ENCODE assay signal across 19 cellular contexts in genomic region chr2:28640263-28640907, GRCh38.
DNase-seq lines count a peak whose midpoint lies in the region; ATAC-seq and TF ChIP-seq lines count a peak whose summit lies in the region.
"Had no signal": no experiment of that assay in that cellular context is flagged by ENCODE, and none has a peak within 500 bp of the region (broad histone marks: within the 10 kb centered on the region; RNA-seq: fewer than 3 reads in every experiment).

No MANE protein-coding gene starts in this region.

- H3K4me1 ChIP-seq in mucosa of stomach (ENCODE audit: control insufficient read depth, insufficient read depth, low read length) = peaks cover 47% of the 10 kb centered on the region
- peaks cover 16 to 22% of the 10 kb centered on the region in 2 donors for H3K4me1 ChIP-seq in uterus

- peak overlapping the region; percentile 13 for H3K27ac ChIP-seq in epithelial cell of prostate
- peak overlapping the region; percentile 54 to 98 for H3K27ac ChIP-seq in uterus
- H3K27ac ChIP-seq: 22Rv1, ovary, spleen had no signal

- TF ChIP-seq POLR2A in uterus (IDR thresholded peaks at IDR 0.05) = no peak

- H3K4me3 ChIP-seq in mucosa of stomach (ENCODE audit: low read length) (no peak overlapping the region), uterus (no peak overlapping the region)
- H3K4me3 ChIP-seq: ovary, right atrium auricular region, spleen had no signal

- H3K36me3 ChIP-seq in mucosa of stomach (ENCODE audit: control insufficient read depth, insufficient read depth, low read length) (no peaks in the 10 kb centered on the region), uterus (no peaks in the 10 kb centered on the region)
- H3K36me3 ChIP-seq: ovary, right atrium auricular region, spleen had no signal

- DNase-seq in DMS53 (lab: John Stamatoyannopoulos, UW) (peak; percentile 33), DMS53 treated with DMSO at 0.1 percent for 48 hours (lab: John Stamatoyannopoulos, UW; ENCODE audit: unreplicated experiment) (no peak), epithelial cell of prostate (ENCODE audit: low read depth, low spot score) (no peak), uterus (no peak)
- DNase-seq: activated B cell treated with CpG ODN at 0.5 μM for 24 hours; activated CD8-positive, alpha-beta memory T cell treated with anti-CD3 and anti-CD28 coated beads, Interleukin-2, amount 10 ng/mL, durations not matched to agents 7 days and 5 days; activated naive CD4-positive, alpha-beta T cell treated with anti-CD3 and anti-CD28 coated beads, Interleukin-2, amount 10 ng/mL, durations not matched to agents 7 days and 5 days; CD4-positive, alpha-beta memory T cell; naive thymus-derived CD8-positive, alpha-beta T cell; NCI-H1105 treated with DMSO at 0.1 percent for 48 hours; spleen; T-helper 1 cell had no signal

- intact Hi-C loops in uterus (cut with DNase I; ENCODE audit: low total_unique reads) = no loop called here

- no peak for TF ChIP-seq CTCF in uterus (IDR thresholded peaks at IDR 0.05)

- H3K9me3 ChIP-seq in mucosa of stomach (ENCODE audit: control insufficient read depth, low read length) = no peaks in the 10 kb centered on the region
- H3K9me3 ChIP-seq in uterus = no peaks in the 10 kb centered on the region
- H3K9me3 ChIP-seq: ovary, right atrium auricular region, spleen had no signal

- no peak for ATAC-seq in HG02642 (IDR thresholded peaks at IDR 0.05; ENCODE audit: poor library complexity, unreplicated experiment)
- no peak for ATAC-seq in HG03039 (IDR thresholded peaks at IDR 0.05; ENCODE audit: unreplicated experiment)
- ATAC-seq in HG03378 (IDR thresholded peaks at IDR 0.05; ENCODE audit: unreplicated experiment) = no peak
- ATAC-seq: activated CD8-positive, alpha-beta memory T cell treated with anti-CD3 and anti-CD28 coated beads, Interleukin-2, amount 10 ng/mL, durations not matched to agents 7 days and 5 days; naive thymus-derived CD8-positive, alpha-beta T cell had no signal

- H3K9ac ChIP-seq in mucosa of stomach (ENCODE audit: low read length) = peak overlapping the region; percentile 60

- H3K27me3 ChIP-seq in mucosa of stomach (ENCODE audit: control insufficient read depth, insufficient read depth, low read length) = no peaks in the 10 kb centered on the region
- no peaks in the 10 kb centered on the region for H3K27me3 ChIP-seq in uterus
- H3K27me3 ChIP-seq: ovary, right atrium auricular region, spleen had no signal
